10 cellular contexts compared by ENCODE assay signal in the genomic region with DNA sequence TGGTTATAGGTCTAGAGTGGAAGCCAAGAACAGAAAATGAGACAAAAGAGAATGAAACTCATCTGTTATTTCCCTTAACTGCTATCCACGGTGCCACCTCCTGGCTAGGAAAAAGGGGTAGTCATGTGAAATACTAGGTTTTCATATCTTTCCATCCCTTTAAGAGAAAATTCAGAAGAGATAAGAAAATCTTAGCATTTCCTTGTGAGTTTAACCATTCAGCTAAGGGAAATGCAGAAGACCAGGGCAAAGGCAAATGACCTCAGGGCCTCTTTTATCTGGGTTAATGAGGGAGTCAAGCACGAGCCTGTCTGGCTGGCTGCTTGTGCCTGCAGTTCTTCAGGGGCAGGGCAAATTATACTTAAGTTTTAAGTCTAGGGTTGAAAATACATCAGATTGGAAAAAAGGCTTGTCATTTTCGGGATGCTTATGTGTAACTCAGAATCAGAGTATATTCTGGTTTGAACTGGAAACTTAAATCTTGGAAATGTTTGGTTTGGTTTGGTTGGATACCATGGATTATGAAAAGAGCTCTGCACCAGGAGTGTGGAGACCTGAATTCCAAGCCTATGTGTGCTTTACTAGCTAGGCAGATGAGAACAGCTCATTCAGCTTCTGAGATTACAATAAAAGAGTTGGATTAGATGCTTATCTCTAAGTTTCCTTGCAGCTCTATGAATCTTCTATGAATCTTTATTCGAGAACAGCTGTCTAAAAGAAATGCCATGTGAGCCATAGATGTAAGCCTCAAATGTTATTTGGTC. TPM values are rescaled to one million over a fixed set of nuclear protein-coding genes. Genes with fewer than 3 reads are reported as not detected.
DNase-seq lines count a peak whose midpoint lies in the region; ATAC-seq, FAIRE-seq and TF ChIP-seq lines count a peak whose summit lies in the region.
"Had no signal": no experiment of that assay in that cellular context is flagged by ENCODE, and none has a peak within 500 bp of the region (broad histone marks: within the 10 kb centered on the region; RNA-seq: fewer than 3 reads in every experiment).

No MANE protein-coding gene starts in this region.

- H3K9me3 ChIP-seq in PC-9 (ENCODE audit: insufficient read depth, low read depth) (no peaks in the 10 kb centered on the region), endothelial cell of umbilical vein (replicated peaks; ENCODE audit: control insufficient read depth, insufficient read depth, low read length) (no peaks in the 10 kb centered on the region), small intestine (ENCODE audit: control insufficient read depth, low read depth) (no peaks in the 10 kb centered on the region)

- intact Hi-C loops in activated CD4-positive, alpha-beta T cell treated with anti-CD3 and anti-CD28 coated beads, Interleukin-2, amount 10 ng/mL, durations not matched to agents 24 days and 14 days (cut with micrococcal nuclease) = no loop called here
- intact Hi-C loops in PC-9 (cut with micrococcal nuclease; ENCODE audit: unreplicated experiment) (loop anchor here (2.0 kb wide), 1 partner anchor 24 kb away; no protein-coding TSS in a partner anchor), endothelial cell of umbilical vein (cut with micrococcal nuclease) (no loop called here)

- peaks cover 5% of the 10 kb centered on the region; the same call in 1 of the 2 replicates for H3F3A ChIP-seq in PC-9 (ENCODE audit: insufficient read depth, low read depth)

- H4K20me1 ChIP-seq in PC-9 (ENCODE audit: insufficient read depth) (peaks cover 4% of the 10 kb centered on the region; the same call in 1 of the 2 replicates), endothelial cell of umbilical vein (replicated peaks; ENCODE audit: control insufficient read depth, extremely low read depth, insufficient read depth, low read length) (no peaks in the 10 kb centered on the region)

- no peaks in the 10 kb centered on the region for H3K36me3 Mint-ChIP-seq in activated CD4-positive, alpha-beta T cell treated with anti-CD3 and anti-CD28 coated beads, Interleukin-2, amount 10 ng/mL, durations not matched to agents 24 days and 14 days (ENCODE audit: low read depth)

- peak overlapping the region; percentile 62 for H3K4me2 ChIP-seq in PC-9
- peak overlapping the region; percentile 58 for H3K4me2 ChIP-seq in endothelial cell of umbilical vein (ENCODE audit: insufficient read depth, low read length)

- TF ChIP-seq CTCF in PC-9 (conservative IDR thresholded peaks at IDR 0.05) (no peak), endothelial cell of umbilical vein (IDR thresholded peaks at IDR 0.05; ENCODE audit: extremely low read depth in 1 of 2, insufficient read depth in 1 of 2, low read depth in 1 of 2, low read length in 2 of 2) (no peak), GM10266 (IDR thresholded peaks at IDR 0.05; ENCODE audit: control insufficient read depth, insufficient read depth, low read depth, missing control alignments) (no peak)

- H3K4me3 Mint-ChIP-seq in activated CD4-positive, alpha-beta T cell treated with anti-CD3 and anti-CD28 coated beads, Interleukin-2, amount 10 ng/mL, durations not matched to agents 24 days and 14 days = peak overlapping the region; percentile 52
- H3K4me3 Mint-ChIP-seq: nephron progenitor cell had no signal

- POLR2A ChIA-PET in PC-9 (lab: Charles Lee; ENCODE audit: unreplicated experiment) (interaction anchor here (0.7 kb wide), 1 partner anchor 1319 kb away, joined by 3 read pairs; the partner anchor contains the start of gene ARPC5), endothelial cell of umbilical vein (lab: Charles Lee) (no interaction called here)

- H3K27me3 ChIP-seq in PC-9 (ENCODE audit: insufficient read depth, low read depth) (no peaks in the 10 kb centered on the region), endothelial cell of umbilical vein (ENCODE audit: control insufficient read depth in 2 of 2, insufficient read depth in 2 of 2, low read length in 2 of 2) (no peaks in the 10 kb centered on the region), small intestine (ENCODE audit: control insufficient read depth in 2 of 2, insufficient read depth in 2 of 2, low read length in 2 of 2) (no peaks in the 10 kb centered on the region)

- H3K27me3 Mint-ChIP-seq in activated CD4-positive, alpha-beta T cell treated with anti-CD3 and anti-CD28 coated beads, Interleukin-2, amount 10 ng/mL, durations not matched to agents 24 days and 14 days = no peaks in the 10 kb centered on the region

- peaks cover 16% of the 10 kb centered on the region for H3K4me1 Mint-ChIP-seq in activated CD4-positive, alpha-beta T cell treated with anti-CD3 and anti-CD28 coated beads, Interleukin-2, amount 10 ng/mL, durations not matched to agents 24 days and 14 days

- 0 out of 2 replicates have a peak overlapping the region, but pooled peaks have one; percentile 3 for H3K4me3 ChIP-seq in PC-9
- no peak overlapping the region for H3K4me3 ChIP-seq in endothelial cell of umbilical vein (replicated peaks in 1 of 3; ENCODE audit: insufficient read depth in 1 of 3, low read depth in 1 of 3, low read length in 3 of 3)
- H3K4me3 ChIP-seq in small intestine (ENCODE audit: low read depth in 1 of 2, low read length in 2 of 2) = no peak overlapping the region

- peak overlapping the region; percentile 55 for H3K27ac ChIP-seq in PC-9
- H3K27ac ChIP-seq in endothelial cell of umbilical vein (ENCODE audit: insufficient read depth, low read depth, low read length) = no peak overlapping the region
- no peak overlapping the region for H3K27ac ChIP-seq in small intestine (ENCODE audit: low read depth in 1 of 2, low read length in 1 of 2)

- no peak for ATAC-seq in HG03045 (IDR thresholded peaks at IDR 0.05; ENCODE audit: unreplicated experiment)

- no peaks in the 10 kb centered on the region for H3K36me3 ChIP-seq in PC-9 (ENCODE audit: low read depth)
- H3K36me3 ChIP-seq in endothelial cell of umbilical vein (ENCODE audit: control insufficient read depth in 2 of 2, extremely low read depth in 1 of 2, insufficient read depth in 2 of 2, low read length in 2 of 2) = no peaks in the 10 kb centered on the region
- H3K36me3 ChIP-seq in small intestine (ENCODE audit: control insufficient read depth in 2 of 2, insufficient read depth in 2 of 2, low read length in 2 of 2) = no peaks in the 10 kb centered on the region

- H2AFZ ChIP-seq in PC-9 (no peak overlapping the region), endothelial cell of umbilical vein (ENCODE audit: low read depth, low read length) (peak overlapping the region; percentile 23)

- CTCF ChIA-PET in PC-9 (lab: Charles Lee) (no interaction called here), endothelial cell of umbilical vein (lab: Charles Lee) (interaction anchor here (0.6 to 1.4 kb wide), 3 partner anchors 12 to 216 kb away, joined by 4 to 10 read pairs (median 4); no protein-coding TSS in a partner anchor)

- H3K4me1 ChIP-seq in PC-9 (replicated peaks; ENCODE audit: insufficient read depth) (peaks cover 21% of the 10 kb centered on the region), endothelial cell of umbilical vein (ENCODE audit: control insufficient read depth, extremely low read depth, insufficient read depth, low read length) (peaks cover 12% of the 10 kb centered on the region), small intestine (ENCODE audit: control insufficient read depth in 2 of 2, insufficient read depth in 1 of 2, low read depth in 1 of 2, low read length in 1 of 2) (no peaks in the 10 kb centered on the region)

- no peaks in the 10 kb centered on the region for H3K9me2 ChIP-seq in PC-9 (ENCODE audit: insufficient read depth)

- H3K79me2 ChIP-seq in PC-9 (ENCODE audit: low read depth) (no peaks in the 10 kb centered on the region), endothelial cell of umbilical vein (ENCODE audit: control insufficient read depth, insufficient read depth, low read length) (no peaks in the 10 kb centered on the region)

- TF ChIP-seq POLR2A in endothelial cell of umbilical vein (IDR thresholded peaks at IDR 0.05; ENCODE audit: low read depth, low read length) = no peak

- BruUV-seq in PC-9 (replicated peaks; lab: Mats Ljungman, UMichigan) (no TSS peak), endothelial cell of umbilical vein (replicated peaks; lab: Mats Ljungman, UMichigan) (no TSS peak)

- H3K27ac Mint-ChIP-seq in activated CD4-positive, alpha-beta T cell treated with anti-CD3 and anti-CD28 coated beads, Interleukin-2, amount 10 ng/mL, durations not matched to agents 24 days and 14 days = peak overlapping the region; percentile 69
- H3K27ac Mint-ChIP-seq: nephron progenitor cell had no signal

- 46 to 65% (median 58%) methylated on average over 4 of the region's 4 CpGs for WGBS in small intestine, 3 donors

- peak; percentile 59 for FAIRE-seq in endothelial cell of umbilical vein (lab: Jason Lieb, UNC)
- FAIRE-seq in small intestine (lab: Jason Lieb, UNC) = no peak

- H3K9me3 Mint-ChIP-seq in activated CD4-positive, alpha-beta T cell treated with anti-CD3 and anti-CD28 coated beads, Interleukin-2, amount 10 ng/mL, durations not matched to agents 24 days and 14 days = no peaks in the 10 kb centered on the region
- H3K9me3 Mint-ChIP-seq: nephron progenitor cell had no signal

- dilution Hi-C loops in endothelial cell of umbilical vein (cut with MboI; ENCODE audit: extremely low pct_ligation_motif_present, low sequenced_read_pairs) = no loop called here

- DNase-seq in activated CD4-positive, alpha-beta T cell treated with anti-CD3 and anti-CD28 coated beads, Interleukin-2, amount 10 ng/mL, durations not matched to agents 24 days and 14 days = peak; percentile 45
- DNase-seq in activated CD4-positive, alpha-beta T cell treated with anti-CD3 and anti-CD28 coated beads, Interleukin-2, amount 50 U/mL, for 48 hours = no peak
- peak; percentile 12 to 70 for DNase-seq in PC-9
- DNase-seq in endothelial cell of umbilical vein (ENCODE audit: low read depth, low spot score) = no peak
- peak; percentile 47 for DNase-seq in small intestine
- no peak for DNase-seq in activated effector memory CD4-positive, alpha-beta T cell treated with anti-CD3 and anti-CD28 coated beads, Interleukin-2, amount 50 U/mL, for 16 hours
- DNase-seq in GM10266 (ENCODE audit: extremely low spot score) = no peak
- DNase-seq: nephron progenitor cell had no signal

- H3K9me1 ChIP-seq in endothelial cell of umbilical vein (replicated peaks; ENCODE audit: control insufficient read depth, extremely low read depth, insufficient read depth, low read length) = no peaks in the 10 kb centered on the region

- no peak overlapping the region for H3K9ac ChIP-seq in endothelial cell of umbilical vein (replicated peaks; ENCODE audit: extremely low read depth, insufficient read depth, low read length)

RNA-seq across cellular contexts. Expression of gene NIBAN1, which starts 19.9 kb away (rescaled TPM):
- 17.1 TPM in 2 replicates for total RNA-seq in activated CD4-positive, alpha-beta T cell treated with anti-CD3 and anti-CD28 coated beads, Interleukin-2, amount 10 ng/mL, durations not matched to agents 24 days and 14 days
- total RNA-seq in PC-9 (2021) = 29.3 and 31.5 TPM in 2 replicates
- 1.5 and 2.8 TPM in 2 replicates for total RNA-seq in endothelial cell of umbilical vein
- polyA plus RNA-seq in endothelial cell of umbilical vein = 0.11 and 0.23 TPM in 2 replicates
- 0.27 and 0.30 TPM in 2 replicates for polyA plus RNA-seq in endothelial cell of umbilical vein (2011; cell fraction: cytosol; rRNA removed)
- polyA plus RNA-seq in endothelial cell of umbilical vein (2011; cell fraction: nucleus; rRNA removed) = 0.24 and 0.25 TPM in 2 replicates
- polyA plus RNA-seq in endothelial cell of umbilical vein (2012) = 0.04 and 0.28 TPM in 2 replicates
- 0.24 and 0.32 TPM in 2 replicates for polyA minus RNA-seq in endothelial cell of umbilical vein
- polyA minus RNA-seq in endothelial cell of umbilical vein (2011; cell fraction: cytosol; rRNA and poly(A)+ RNA removed) = 2.3 TPM
- polyA minus RNA-seq in endothelial cell of umbilical vein (2011; cell fraction: nucleus; rRNA and poly(A)+ RNA removed) = 0.24 and 0.38 TPM in 2 replicates
- polyA plus RNA-seq in small intestine = 1 to 10 TPM; 1.1 to 8.4 (median 2.7) TPM
- total RNA-seq: OCI-LY7 had no signal

Comparison
In these comparisons a context has a peak if more than half of its experiments do, and no peak if none do; other contexts are left out.
1. DNase-seq: peak in activated CD4-positive, alpha-beta T cell treated with anti-CD3 and anti-CD28 coated beads, Interleukin-2, amount 10 ng/mL, durations not matched to agents 24 days and 14 days (single experiment), PC-9 (2 of 2) and small intestine (single experiment); none in activated CD4-positive, alpha-beta T cell treated with anti-CD3 and anti-CD28 coated beads, Interleukin-2, amount 50 U/mL, for 48 hours (0 of 2), endothelial cell of umbilical vein (single experiment), activated effector memory CD4-positive, alpha-beta T cell treated with anti-CD3 and anti-CD28 coated beads, Interleukin-2, amount 50 U/mL, for 16 hours (single experiment) and GM10266 (single experiment).